Comparison of ENCODE assay signal across 29 cellular contexts in the genomic region with DNA sequence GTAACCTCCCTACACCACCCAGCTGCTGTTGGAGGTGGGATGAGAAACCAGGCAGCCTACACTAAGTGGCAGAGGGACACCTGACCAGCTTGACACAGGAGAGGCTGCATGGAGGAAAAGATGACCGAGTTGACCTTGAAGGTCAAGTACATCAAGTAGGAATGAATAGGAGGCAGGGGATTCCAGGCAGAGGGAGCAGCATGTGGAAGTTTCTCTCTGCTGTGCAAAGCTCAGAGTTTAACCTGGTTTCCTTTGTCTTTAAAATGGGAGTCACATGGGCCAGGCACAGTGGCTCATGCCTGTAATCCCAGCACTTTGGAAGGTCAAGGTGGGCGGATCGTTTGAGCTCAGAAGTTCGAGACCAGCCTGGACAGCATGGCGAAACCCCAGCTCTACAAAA. TPM values are rescaled to one million over a fixed set of nuclear protein-coding genes. Genes with fewer than 3 reads are reported as not detected.
"Had no signal": no experiment of that assay in that cellular context is flagged by ENCODE, and none has a peak within 500 bp of the region (broad histone marks: within the 10 kb centered on the region; RNA-seq: fewer than 3 reads in every experiment).

No MANE protein-coding gene starts in this region.

- H3K36me3 ChIP-seq: gastrocnemius medialis, left lung, neural progenitor cell, stomach, thyroid gland, vagina had no signal

- H3K27ac Mint-ChIP-seq: effector memory CD8-positive, alpha-beta T cell; naive thymus-derived CD4-positive, alpha-beta T cell; nephron; neural progenitor cell; progenitor cell of endocrine pancreas had no signal

- H3K4me2 ChIP-seq: hepatocyte, neural progenitor cell, smooth muscle cell had no signal

- FAIRE-seq: islet of Langerhans had no signal

- H3K4me3 Mint-ChIP-seq: effector memory CD8-positive, alpha-beta T cell; naive thymus-derived CD4-positive, alpha-beta T cell; nephron; neural progenitor cell; stimulated activated effector memory CD8-positive, alpha-beta T cell treated with anti-CD3 and anti-CD28 coated beads, Interleukin-12 subunit alpha, Interleukin-12 subunit beta, amount 100 ng/mL, for 72 hours had no signal

- H3K4me1 ChIP-seq: parathyroid adenoma had no signal

- H3K27me3 ChIP-seq: gastrocnemius medialis, hepatocyte, left lung, stomach, thyroid gland, vagina had no signal

- H3K9me3 Mint-ChIP-seq: effector memory CD8-positive, alpha-beta T cell; nephron; neural progenitor cell; stimulated activated effector memory CD8-positive, alpha-beta T cell treated with anti-CD3 and anti-CD28 coated beads, Interleukin-12 subunit alpha, Interleukin-12 subunit beta, amount 100 ng/mL, for 72 hours had no signal

- H3K79me2 ChIP-seq: hepatocyte, parathyroid adenoma had no signal

- H3K9me3 ChIP-seq: gastrocnemius medialis, left lung, stomach, thyroid gland, vagina had no signal

- H3K9ac ChIP-seq: neural progenitor cell, parathyroid adenoma had no signal

- DNase-seq: cortex of kidney; effector memory CD8-positive, alpha-beta T cell; foreskin fibroblast; gastrocnemius medialis; head of caudate nucleus; left cardiac atrium; left lung; mesenchymal stem cell; midbrain; naive thymus-derived CD4-positive, alpha-beta T cell; stimulated activated CD4-positive, alpha-beta T cell treated with anti-CD3 and anti-CD28 coated beads, Interleukin-12 subunit alpha, Interleukin-12 subunit beta, amount 100 ng/mL, for 4 hours; stimulated activated CD4-positive, alpha-beta T cell treated with anti-CD3 and anti-CD28 coated beads, Interleukin-1b, Interleukin-23, amount 100 ng/mL, for 48 hours; stimulated activated CD4-positive, alpha-beta T cell treated with anti-CD3 and anti-CD28 coated beads, Interleukin-4, amount 100 ng/mL, for 24 hours; stimulated activated naive CD4-positive, alpha-beta T cell treated with Interleukin-2 at 50 U/mL for 16 hours; stomach; thyroid gland; trophoblast cell had no signal

- H2AFZ ChIP-seq: hepatocyte, neural progenitor cell, parathyroid adenoma had no signal

- H3K36me3 Mint-ChIP-seq: naive thymus-derived CD4-positive, alpha-beta T cell; stimulated activated effector memory CD8-positive, alpha-beta T cell treated with anti-CD3 and anti-CD28 coated beads, Interleukin-12 subunit alpha, Interleukin-12 subunit beta, amount 100 ng/mL, for 72 hours had no signal

- ATAC-seq: effector memory CD8-positive, alpha-beta T cell; esophagus mucosa; gastrocnemius medialis; left cardiac atrium; left lung; naive thymus-derived CD4-positive, alpha-beta T cell; sciatic nerve; stimulated activated effector memory CD8-positive, alpha-beta T cell treated with anti-CD3 and anti-CD28 coated beads, Interleukin-12 subunit alpha, Interleukin-12 subunit beta, amount 100 ng/mL, for 72 hours had no signal

- H3K4me3 ChIP-seq: gastrocnemius medialis, hepatocyte, left lung, neural progenitor cell, smooth muscle cell, stomach, thyroid gland, vagina had no signal

- H3K27ac ChIP-seq: epithelial cell of prostate, gastrocnemius medialis, hepatocyte, left lung, neural progenitor cell, parathyroid adenoma, stomach, thyroid gland, vagina had no signal

RNA-seq across cellular contexts. Expression of a gene that starts 32.6 kb away (rescaled TPM):
- polyA plus RNA-seq: naive thymus-derived CD4-positive, alpha-beta T cell had no signal
